ENCODE assay signal across 1 cellular context in the genomic region with DNA sequence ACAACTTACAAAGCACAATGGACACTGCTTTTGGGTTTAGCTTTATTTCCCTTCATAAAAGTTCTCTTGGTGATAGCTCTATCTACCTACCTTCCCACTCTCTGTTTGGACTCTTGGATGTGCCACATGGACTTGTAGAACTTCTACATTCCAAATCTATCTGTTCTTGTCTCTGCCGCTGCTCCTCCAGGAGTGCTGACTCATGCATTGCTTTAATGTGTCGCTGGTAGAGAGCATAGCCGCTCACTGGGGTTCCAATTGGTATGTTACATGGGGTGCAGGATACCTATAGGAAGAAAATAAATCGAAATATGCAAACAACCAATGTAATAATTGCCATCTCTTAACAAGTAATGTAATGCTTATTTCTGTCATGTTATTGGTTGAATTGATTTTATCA.
A peak's percentile ranks its signal among the peaks of the same experiment; 100 is the strongest.
TF ChIP-seq lines count a peak whose summit lies in the region.

No MANE protein-coding gene starts in this region.

TF ChIP-seq in K562, 482 proteins besides CTCF, POLR2A, EP300 and RAD21 (continued from another document):
- TF ChIP-seq NFE2 (IDR thresholded peaks at IDR 0.05; ENCODE audit: low read depth) (peak; percentile 88), NFE2L1 (tag; IDR thresholded peaks at IDR 0.05; ENCODE audit: borderline replicate concordance, low read depth) (peak; percentile 61), BACH1 (tag; IDR thresholded peaks at IDR 0.05) (peak; percentile 82), MAFK (IDR thresholded peaks at IDR 0.05; ENCODE audit: low read length) (peak; percentile 85), ZNF316 (IDR thresholded peaks at IDR 0.05) (peak; percentile 96), MAFF (IDR thresholded peaks at IDR 0.05; ENCODE audit: low read length) (peak; percentile 87), MAFG (tag; conservative IDR thresholded peaks at IDR 0.05) (peak; percentile 92), NFRKB (IDR thresholded peaks at IDR 0.05; ENCODE audit: low read depth) (no peak), SRSF3 (IDR thresholded peaks at IDR 0.05; ENCODE audit: insufficient read depth, low read length) (no peak), ZNF224 (CRISPR knock-in tag; IDR thresholded peaks at IDR 0.05) (no peak), BRD9 (IDR thresholded peaks at IDR 0.05; ENCODE audit: low read depth, partially characterized antibody) (no peak), HMG20A (CRISPR knock-in tag; conservative IDR thresholded peaks at IDR 0.05) (no peak), NFXL1 (CRISPR knock-in tag; IDR thresholded peaks at IDR 0.05) (no peak), TEAD4 (IDR thresholded peaks at IDR 0.05; ENCODE audit: low read length) (no peak), TEAD4 (CRISPR knock-in tag; IDR thresholded peaks at IDR 0.05; ENCODE audit: borderline replicate concordance) (no peak), EP400 (IDR thresholded peaks at IDR 0.05) (no peak), NELFE (IDR thresholded peaks at IDR 0.05; ENCODE audit: insufficient read depth, insufficient read length) (no peak), ZNF274 (IDR thresholded peaks at IDR 0.05; ENCODE audit: borderline replicate concordance, low read depth, low read length) (no peak), TCF3 (CRISPR knock-in tag; IDR thresholded peaks at IDR 0.05) (no peak)
- TF ChIP-seq, protein P1, sequence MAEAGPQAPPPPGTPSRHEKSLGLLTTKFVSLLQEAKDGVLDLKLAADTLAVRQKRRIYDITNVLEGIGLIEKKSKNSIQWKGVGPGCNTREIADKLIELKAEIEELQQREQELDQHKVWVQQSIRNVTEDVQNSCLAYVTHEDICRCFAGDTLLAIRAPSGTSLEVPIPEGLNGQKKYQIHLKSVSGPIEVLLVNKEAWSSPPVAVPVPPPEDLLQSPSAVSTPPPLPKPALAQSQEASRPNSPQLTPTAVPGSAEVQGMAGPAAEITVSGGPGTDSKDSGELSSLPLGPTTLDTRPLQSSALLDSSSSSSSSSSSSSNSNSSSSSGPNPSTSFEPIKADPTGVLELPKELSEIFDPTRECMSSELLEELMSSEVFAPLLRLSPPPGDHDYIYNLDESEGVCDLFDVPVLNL (CRISPR knock-in tag; IDR thresholded peaks at IDR 0.05; ENCODE audit: low read depth) = no peak
- TF ChIP-seq, protein P2, sequence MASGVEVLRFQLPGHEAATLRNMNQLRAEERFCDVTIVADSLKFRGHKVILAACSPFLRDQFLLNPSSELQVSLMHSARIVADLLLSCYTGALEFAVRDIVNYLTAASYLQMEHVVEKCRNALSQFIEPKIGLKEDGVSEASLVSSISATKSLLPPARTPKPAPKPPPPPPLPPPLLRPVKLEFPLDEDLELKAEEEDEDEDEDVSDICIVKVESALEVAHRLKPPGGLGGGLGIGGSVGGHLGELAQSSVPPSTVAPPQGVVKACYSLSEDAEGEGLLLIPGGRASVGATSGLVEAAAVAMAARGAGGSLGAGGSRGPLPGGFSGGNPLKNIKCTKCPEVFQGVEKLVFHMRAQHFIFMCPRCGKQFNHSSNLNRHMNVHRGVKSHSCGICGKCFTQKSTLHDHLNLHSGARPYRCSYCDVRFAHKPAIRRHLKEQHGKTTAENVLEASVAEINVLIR (CRISPR knock-in tag; IDR thresholded peaks at IDR 0.05) = no peak
